8 cellular contexts compared by ENCODE assay signal in the genomic region with DNA sequence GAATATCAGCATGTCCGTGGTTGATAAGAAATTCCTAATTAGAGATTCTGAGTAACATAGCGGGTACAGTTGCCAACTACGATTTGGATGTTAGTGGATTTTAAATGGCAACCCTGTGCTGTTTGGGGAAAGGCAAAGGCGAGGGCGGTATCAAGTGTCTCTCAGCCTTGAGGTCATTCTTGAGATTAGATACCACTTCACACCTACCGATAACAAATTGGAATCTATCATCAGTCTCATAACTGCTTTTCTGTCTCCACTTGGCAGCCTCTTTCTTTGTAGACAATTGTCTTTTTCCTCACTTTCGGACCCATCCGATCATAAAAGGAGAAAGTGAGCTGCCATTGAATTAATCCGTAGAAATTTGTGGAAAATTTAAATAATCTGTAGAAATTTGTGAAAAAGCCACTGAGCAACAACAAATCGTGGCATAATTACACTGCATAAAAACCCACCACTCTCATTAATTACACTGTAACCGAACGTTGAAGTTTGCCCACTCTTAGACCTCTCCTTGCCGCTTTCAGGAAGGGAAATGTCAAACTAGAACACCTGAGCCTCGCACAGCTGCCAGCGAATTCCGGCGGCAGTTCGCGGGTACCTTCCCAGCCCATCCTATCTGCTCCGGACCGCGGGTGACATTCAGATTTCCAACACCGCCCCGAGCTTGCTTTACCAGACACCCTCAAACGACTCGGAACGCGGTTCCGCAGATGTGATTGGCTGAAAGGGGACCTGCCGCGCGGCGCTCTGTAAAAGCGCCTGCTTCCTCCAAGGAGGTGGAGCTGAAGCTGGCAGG. TPM values are rescaled to one million over a fixed set of nuclear protein-coding genes. Genes with fewer than 3 reads are reported as not detected.
DNase-seq lines count a peak whose midpoint lies in the region; ATAC-seq and TF ChIP-seq lines count a peak whose summit lies in the region.

No MANE protein-coding gene starts in this region.

- peaks cover 19 to 59% of the 10 kb centered on the region in 2 experiments for H3K4me1 ChIP-seq in HCT116 (ENCODE audit: control insufficient read depth in 1 of 2, insufficient read depth in 2 of 2, low read length in 2 of 2)

- POLR2A ChIA-PET in HCT116 (lab: Charles Lee): no interaction called here

- TSS peak; percentile 72 for BruUV-seq in HCT116 (replicated peaks; lab: Mats Ljungman, UMichigan)

- 6 to 8% methylated on average over 33 to 34 of the region's 34 CpGs for WGBS in lower leg skin, 2 donors

- peak overlapping the region; percentile 80 for H3K9ac ChIP-seq in HCT116 (ENCODE audit: low read length)

- peak overlapping the region; percentile 90 for H3K4me2 ChIP-seq in HCT116 (ENCODE audit: low read length)

- peaks cover 6% of the 10 kb centered on the region; the same call in 1 of the 2 replicates for H4K20me1 ChIP-seq in HCT116 (ENCODE audit: insufficient read depth)

- TF ChIP-seq CTCF in HCT116 (IDR thresholded peaks at IDR 0.05 in 2 of 3, conservative IDR thresholded peaks at IDR 0.05 in 1 of 3; ENCODE audit: borderline replicate concordance in 1 of 3, insufficient read depth in 1 of 3, low read depth in 2 of 3, low read length in 2 of 3) (no peak), lower leg skin (IDR thresholded peaks at IDR 0.05) (no peak)

- TF ChIP-seq RAD21 in HCT116 (IDR thresholded peaks at IDR 0.05; ENCODE audit: low read depth): no peak

- RAD21 ChIA-PET in HCT116 (lab: Charles Lee; ENCODE audit: low non-redundant PET in 1 of 2, low total read pairs in 2 of 2, uncharacterized antibody in 2 of 2, unreplicated experiment in 2 of 2): interaction anchor here in 1 of 2 experiments (0.9 kb wide), 1 partner anchor 50 kb away, joined by 3 read pairs; no protein-coding TSS in a partner anchor

- intact Hi-C loops in HCT116 (cut with micrococcal nuclease) (loop anchor here (2.0 kb wide), 1 partner anchor 1590 kb away; a partner anchor contains a TSS), lower leg skin (cut with DNase I; ENCODE audit: low total_unique reads) (loop anchor here (5.0 kb wide), 1 partner anchor 155 kb away; a partner anchor contains a TSS)

- no peaks in the 10 kb centered on the region for H3K9me3 ChIP-seq in HCT116 (ENCODE audit: control insufficient read depth in 1 of 2, insufficient read depth in 1 of 2, low read depth in 1 of 2, low read length in 2 of 2)

- TF ChIP-seq POLR2A in HCT116 (IDR thresholded peaks at IDR 0.05; ENCODE audit: borderline replicate concordance, extremely low read depth, insufficient read depth, insufficient read length) (no peak), lower leg skin (IDR thresholded peaks at IDR 0.05) (no peak)

- H3K27ac ChIP-seq in HCT116 (ENCODE audit: low read depth, low read length): peak overlapping the region; percentile 61

- H3K79me2 ChIP-seq in HCT116 (ENCODE audit: insufficient read depth, low read length): peaks cover 34% of the 10 kb centered on the region

- peak; percentile 83 for DNase-seq in DMS 273 treated with DMSO at 0.1 percent for 48 hours (lab: John Stamatoyannopoulos, UW)
- DNase-seq in HCT116 (ENCODE audit: low read depth, low spot score): peak; percentile 80
- DNase-seq in NCI-H2081 (lab: John Stamatoyannopoulos, UW): peak; percentile 83 to 91
- peak; percentile 52 for DNase-seq in activated CD4-positive, alpha-beta T cell treated with anti-CD3 and anti-CD28 coated beads for 1 hour
- peak; percentile 43 to 92 for DNase-seq in dermis microvascular lymphatic vessel endothelial cell (ENCODE audit: low read depth in 2 of 2)
- peak; percentile 69 to 95 for DNase-seq in lower leg skin (ENCODE audit: low spot score in 2 of 2)
- peak; percentile 55 for DNase-seq in stimulated activated CD4-positive, alpha-beta T cell treated with anti-CD3 and anti-CD28 coated beads, Interleukin-4, amount 100 ng/mL, for 1 hour

- no peaks in the 10 kb centered on the region for H3K9me2 ChIP-seq in HCT116 (ENCODE audit: insufficient read depth)

- H2AFZ ChIP-seq in HCT116 (ENCODE audit: low read depth, low read length, poor library complexity, severe bottlenecking): peak overlapping the region; percentile 19

- H3K27me3 ChIP-seq in HCT116 (ENCODE audit: insufficient read depth, low read length): peaks cover 6% of the 10 kb centered on the region; the same call in 1 of the 2 replicates

- CTCF ChIA-PET in HCT116 (lab: Charles Lee): interaction anchor here (0.7 to 1.0 kb wide), 3 partner anchors 15 to 260 kb away, joined by 3 to 5 read pairs (median 3); no protein-coding TSS in a partner anchor

- H3K4me3 ChIP-seq in HCT116 (replicated peaks in 1 of 2; ENCODE audit: low read depth in 1 of 2, low read length in 2 of 2) (peak overlapping the region; percentile 35 to 83), lower leg skin (ENCODE audit: low read depth, poor library complexity, severe bottlenecking) (peak overlapping the region; percentile 17)

- ATAC-seq in HCT116 (peak; percentile 49), GM21423 (IDR thresholded peaks at IDR 0.05; ENCODE audit: unreplicated experiment) (no peak)

- no peaks in the 10 kb centered on the region for H3K36me3 ChIP-seq in HCT116 (ENCODE audit: control insufficient read depth in 1 of 2, insufficient read depth in 2 of 2, low read length in 2 of 2)

TF ChIP-seq in HCT116, 20 proteins besides CTCF, POLR2A, EP300 and RAD21:
- TF ChIP-seq CEBPB (IDR thresholded peaks at IDR 0.05; ENCODE audit: low read depth): no peak
- no peak for TF ChIP-seq POLR2AphosphoS5 (IDR thresholded peaks at IDR 0.05; ENCODE audit: low read depth, low read length)
- no peak for TF ChIP-seq ZNF274 (IDR thresholded peaks at IDR 0.05; ENCODE audit: low read depth, low read length)
- TF ChIP-seq, protein P1, sequence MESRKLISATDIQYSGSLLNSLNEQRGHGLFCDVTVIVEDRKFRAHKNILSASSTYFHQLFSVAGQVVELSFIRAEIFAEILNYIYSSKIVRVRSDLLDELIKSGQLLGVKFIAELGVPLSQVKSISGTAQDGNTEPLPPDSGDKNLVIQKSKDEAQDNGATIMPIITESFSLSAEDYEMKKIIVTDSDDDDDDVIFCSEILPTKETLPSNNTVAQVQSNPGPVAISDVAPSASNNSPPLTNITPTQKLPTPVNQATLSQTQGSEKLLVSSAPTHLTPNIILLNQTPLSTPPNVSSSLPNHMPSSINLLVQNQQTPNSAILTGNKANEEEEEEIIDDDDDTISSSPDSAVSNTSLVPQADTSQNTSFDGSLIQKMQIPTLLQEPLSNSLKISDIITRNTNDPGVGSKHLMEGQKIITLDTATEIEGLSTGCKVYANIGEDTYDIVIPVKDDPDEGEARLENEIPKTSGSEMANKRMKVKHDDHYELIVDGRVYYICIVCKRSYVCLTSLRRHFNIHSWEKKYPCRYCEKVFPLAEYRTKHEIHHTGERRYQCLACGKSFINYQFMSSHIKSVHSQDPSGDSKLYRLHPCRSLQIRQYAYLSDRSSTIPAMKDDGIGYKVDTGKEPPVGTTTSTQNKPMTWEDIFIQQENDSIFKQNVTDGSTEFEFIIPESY (IDR thresholded peaks at IDR 0.05; ENCODE audit: extremely low read depth, insufficient replicate concordance, low read length): no peak
- TF ChIP-seq EGR1 (IDR thresholded peaks at IDR 0.05; ENCODE audit: low read depth): no peak
- no peak for TF ChIP-seq ELF1 (IDR thresholded peaks at IDR 0.05; ENCODE audit: borderline replicate concordance, low read depth)
- no peak for TF ChIP-seq FOSL1 (IDR thresholded peaks at IDR 0.05; ENCODE audit: low read depth)
- no peak for TF ChIP-seq SRF (IDR thresholded peaks at IDR 0.05; ENCODE audit: low read depth)
- TF ChIP-seq, protein P2, sequence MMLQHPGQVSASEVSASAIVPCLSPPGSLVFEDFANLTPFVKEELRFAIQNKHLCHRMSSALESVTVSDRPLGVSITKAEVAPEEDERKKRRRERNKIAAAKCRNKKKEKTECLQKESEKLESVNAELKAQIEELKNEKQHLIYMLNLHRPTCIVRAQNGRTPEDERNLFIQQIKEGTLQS (IDR thresholded peaks at IDR 0.05): no peak
- TF ChIP-seq EZH2 (IDR thresholded peaks at IDR 0.05): no peak
- TF ChIP-seq SP1 (IDR thresholded peaks at IDR 0.05; ENCODE audit: low read depth): no peak
- no peak for TF ChIP-seq JUND (IDR thresholded peaks at IDR 0.05)
- TF ChIP-seq, protein P3, sequence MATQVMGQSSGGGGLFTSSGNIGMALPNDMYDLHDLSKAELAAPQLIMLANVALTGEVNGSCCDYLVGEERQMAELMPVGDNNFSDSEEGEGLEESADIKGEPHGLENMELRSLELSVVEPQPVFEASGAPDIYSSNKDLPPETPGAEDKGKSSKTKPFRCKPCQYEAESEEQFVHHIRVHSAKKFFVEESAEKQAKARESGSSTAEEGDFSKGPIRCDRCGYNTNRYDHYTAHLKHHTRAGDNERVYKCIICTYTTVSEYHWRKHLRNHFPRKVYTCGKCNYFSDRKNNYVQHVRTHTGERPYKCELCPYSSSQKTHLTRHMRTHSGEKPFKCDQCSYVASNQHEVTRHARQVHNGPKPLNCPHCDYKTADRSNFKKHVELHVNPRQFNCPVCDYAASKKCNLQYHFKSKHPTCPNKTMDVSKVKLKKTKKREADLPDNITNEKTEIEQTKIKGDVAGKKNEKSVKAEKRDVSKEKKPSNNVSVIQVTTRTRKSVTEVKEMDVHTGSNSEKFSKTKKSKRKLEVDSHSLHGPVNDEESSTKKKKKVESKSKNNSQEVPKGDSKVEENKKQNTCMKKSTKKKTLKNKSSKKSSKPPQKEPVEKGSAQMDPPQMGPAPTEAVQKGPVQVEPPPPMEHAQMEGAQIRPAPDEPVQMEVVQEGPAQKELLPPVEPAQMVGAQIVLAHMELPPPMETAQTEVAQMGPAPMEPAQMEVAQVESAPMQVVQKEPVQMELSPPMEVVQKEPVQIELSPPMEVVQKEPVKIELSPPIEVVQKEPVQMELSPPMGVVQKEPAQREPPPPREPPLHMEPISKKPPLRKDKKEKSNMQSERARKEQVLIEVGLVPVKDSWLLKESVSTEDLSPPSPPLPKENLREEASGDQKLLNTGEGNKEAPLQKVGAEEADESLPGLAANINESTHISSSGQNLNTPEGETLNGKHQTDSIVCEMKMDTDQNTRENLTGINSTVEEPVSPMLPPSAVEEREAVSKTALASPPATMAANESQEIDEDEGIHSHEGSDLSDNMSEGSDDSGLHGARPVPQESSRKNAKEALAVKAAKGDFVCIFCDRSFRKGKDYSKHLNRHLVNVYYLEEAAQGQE (IDR thresholded peaks at IDR 0.05; ENCODE audit: low read depth): no peak
- no peak for TF ChIP-seq ZFX (IDR thresholded peaks at IDR 0.05)
- TF ChIP-seq SIN3A (IDR thresholded peaks at IDR 0.05; ENCODE audit: low read depth): no peak
TF ChIP-seq in HCT116: peak in this region for 0.

RNA-seq across cellular contexts. Expression of a gene that starts 0.8 kb away (rescaled TPM):
- 18.3 TPM for total RNA-seq in HCT116 (2021; ENCODE audit: unreplicated experiment)
- 10.6 and 10.8 TPM in 2 replicates for polyA plus RNA-seq in HCT116 (2012)
- total RNA-seq in dermis microvascular lymphatic vessel endothelial cell: 6.8 and 12.3 TPM in 2 replicates
- total RNA-seq in lower leg skin: 10 to 100 TPM; 58.5 to 75.3 (median 69.6) TPM
